Comparison of ENCODE assay signal across 8 cellular contexts in the genomic region with DNA sequence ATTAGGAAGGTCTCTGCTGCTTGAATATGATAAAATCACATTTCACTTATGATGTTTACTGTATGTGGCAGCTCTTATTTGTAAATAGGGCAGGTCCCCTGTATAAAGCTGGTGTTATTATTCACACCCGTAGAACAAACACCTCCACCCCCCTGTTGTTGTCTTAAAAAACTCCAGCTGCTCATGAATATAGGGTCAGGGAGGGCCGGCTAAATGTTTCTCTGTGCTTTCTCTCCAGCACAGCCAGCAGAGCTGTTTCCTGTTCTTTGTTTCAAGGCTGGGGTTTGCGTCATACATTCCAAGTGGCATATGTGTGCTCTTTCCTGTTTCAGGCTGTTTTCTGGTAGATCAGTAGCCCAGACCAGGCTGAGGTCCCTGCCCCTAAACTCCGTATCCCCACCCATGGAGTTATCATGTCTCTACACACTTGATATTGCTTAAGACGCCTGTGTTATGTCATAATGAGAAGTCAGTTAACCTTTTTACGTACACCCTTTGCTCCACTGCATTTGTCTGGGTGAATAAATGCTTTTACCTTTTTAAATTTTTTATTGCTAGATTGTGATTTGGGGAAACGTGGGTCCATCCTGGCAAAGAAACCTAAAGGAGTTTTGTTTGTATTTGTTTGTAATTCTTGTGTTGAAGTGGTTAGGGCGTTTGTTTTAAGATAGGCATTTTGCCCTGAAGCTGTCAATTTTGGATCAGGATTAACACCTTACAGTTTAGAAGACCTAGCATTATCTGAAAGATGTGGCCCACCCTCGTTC. TPM values are rescaled to one million over a fixed set of nuclear protein-coding genes. Genes with fewer than 3 reads are reported as not detected.
DNase-seq lines count a peak whose midpoint lies in the region; TF ChIP-seq lines count a peak whose summit lies in the region.

No MANE protein-coding gene starts in this region.

- H3K9me3 ChIP-seq in mesodermal cell (ENCODE audit: control insufficient read depth, low read length) (no peaks in the 10 kb centered on the region), suprapubic skin (no peaks in the 10 kb centered on the region)

- no peak for TF ChIP-seq EP300 in suprapubic skin (IDR thresholded peaks at IDR 0.05)

- TF ChIP-seq CTCF in Calu3 (IDR thresholded peaks at IDR 0.05; ENCODE audit: unreplicated experiment) (no peak), epithelial cell of esophagus (IDR thresholded peaks at IDR 0.05; ENCODE audit: insufficient read depth, low read depth, low read length, missing control alignments) (no peak), suprapubic skin (IDR thresholded peaks at IDR 0.05) (no peak), GM20000 (IDR thresholded peaks at IDR 0.05; ENCODE audit: extremely low read depth, missing control alignments) (no peak)

- no peaks in the 10 kb centered on the region for H3K27me3 ChIP-seq in suprapubic skin

- H3K27ac ChIP-seq in mesodermal cell (ENCODE audit: low read depth, low read length, severe bottlenecking) (peak overlapping the region; percentile 98), suprapubic skin (peak overlapping the region; percentile 100)

- no peaks in the 10 kb centered on the region for H3K27me3 Mint-ChIP-seq in Calu3 (ENCODE audit: unreplicated experiment)

- TF ChIP-seq POLR2A in suprapubic skin (IDR thresholded peaks at IDR 0.05), result peak in 1 of 2 donors; percentile 39

- H3K4me1 Mint-ChIP-seq in Calu3 (ENCODE audit: low read depth, unreplicated experiment), result peaks cover 26% of the 10 kb centered on the region

- peaks cover 38% of the 10 kb centered on the region for H3K4me1 ChIP-seq in mesodermal cell (ENCODE audit: control insufficient read depth, insufficient read depth, low read length, poor library complexity, severe bottlenecking)
- peaks cover 54% of the 10 kb centered on the region for H3K4me1 ChIP-seq in suprapubic skin

- peak; percentile 79 for DNase-seq in Calu3
- peak; percentile 98 for DNase-seq in HT1080 (ENCODE audit: low read depth)
- peak; percentile 95 for DNase-seq in NOMO-1 treated with DMSO at 0.1 percent for 48 hours (lab: John Stamatoyannopoulos, UW; ENCODE audit: unreplicated experiment)
- DNase-seq in activated CD8-positive, alpha-beta memory T cell treated with anti-CD3 and anti-CD28 coated beads, Interleukin-2, amount 50 U/mL, for 4 hours, result peak; percentile 43
- peak; percentile 99 for DNase-seq in epithelial cell of esophagus (ENCODE audit: low read depth)
- peak; percentile 84 to 92 for DNase-seq in suprapubic skin (ENCODE audit: low spot score in 2 of 2)
- no peak for DNase-seq in GM20000 (ENCODE audit: low spot score)

- CTCF ChIA-PET in Calu3 (lab: Charles Lee), result interaction anchor here (0.6 to 1.3 kb wide), 5 partner anchors 21 to 487 kb away, joined by 3 to 5 read pairs (median 4); no protein-coding TSS in a partner anchor

- H3K9me3 Mint-ChIP-seq in Calu3 (ENCODE audit: low read depth, unreplicated experiment), result no peaks in the 10 kb centered on the region

- BruUV-seq in Calu3 (replicated peaks; lab: Mats Ljungman, UMichigan), result no TSS peak

- H3K36me3 Mint-ChIP-seq in Calu3 (ENCODE audit: insufficient read depth, unreplicated experiment), result peaks cover 73% of the 10 kb centered on the region

- 0 to 4% methylated on average over 1 to 4 of the region's 9 CpGs for WGBS in mesodermal cell (ENCODE audit: insufficient coverage in 2 of 2), 2 experiments
- WGBS in suprapubic skin, result 6% methylated on average over 9 of the region's 9 CpGs

- peak overlapping the region; percentile 89 for H3K4me3 Mint-ChIP-seq in Calu3 (ENCODE audit: low read depth, unreplicated experiment)

- intact Hi-C loops in Calu3 (cut with micrococcal nuclease; ENCODE audit: unreplicated experiment), result loop anchor here (2.0 kb wide), 2 partner anchors 46 to 348 kb away; no protein-coding TSS in a partner anchor

- peak overlapping the region; percentile 99 for H3K27ac Mint-ChIP-seq in Calu3 (ENCODE audit: unreplicated experiment)

- H3K4me3 ChIP-seq in epithelial cell of esophagus (ENCODE audit: low read length), result peak overlapping the region; percentile 88
- peak overlapping the region; percentile 89 for H3K4me3 ChIP-seq in mesodermal cell (ENCODE audit: extremely low read depth, insufficient read depth, low read length, poor library complexity, severe bottlenecking)
- H3K4me3 ChIP-seq in suprapubic skin, result peak overlapping the region; percentile 99

- H3K36me3 ChIP-seq in mesodermal cell (ENCODE audit: control insufficient read depth, insufficient read depth, low read length) (peaks cover 20% of the 10 kb centered on the region), suprapubic skin (no peaks in the 10 kb centered on the region)

RNA-seq across cellular contexts. Expression of a gene that starts 3.2 kb away (rescaled TPM):
- total RNA-seq in Calu3 (2022) (49.9 and 56.6 TPM in 2 replicates), suprapubic skin (100 to 1,000 TPM; 169 to 240 (median 223) TPM)
- 6.3 and 7.9 TPM in 2 replicates for total RNA-seq in HT1080 (2014; rRNA removed; shearing (Covaris generic))
- polyA plus RNA-seq in HT1080 (2015; cell fraction: cytosol; rRNA removed), result 18.5 and 23.6 TPM in 2 replicates
- polyA plus RNA-seq in HT1080 (2015; cell fraction: nucleus; rRNA removed), result 18.5 and 20.1 TPM in 2 replicates
- 55.0 TPM for polyA plus RNA-seq in mesodermal cell (2013, experiment 1 of 2)
- polyA plus RNA-seq in mesodermal cell (2013, experiment 2 of 2), result 50.2 TPM
